16 cellular contexts compared by ENCODE assay signal in the genomic region with DNA sequence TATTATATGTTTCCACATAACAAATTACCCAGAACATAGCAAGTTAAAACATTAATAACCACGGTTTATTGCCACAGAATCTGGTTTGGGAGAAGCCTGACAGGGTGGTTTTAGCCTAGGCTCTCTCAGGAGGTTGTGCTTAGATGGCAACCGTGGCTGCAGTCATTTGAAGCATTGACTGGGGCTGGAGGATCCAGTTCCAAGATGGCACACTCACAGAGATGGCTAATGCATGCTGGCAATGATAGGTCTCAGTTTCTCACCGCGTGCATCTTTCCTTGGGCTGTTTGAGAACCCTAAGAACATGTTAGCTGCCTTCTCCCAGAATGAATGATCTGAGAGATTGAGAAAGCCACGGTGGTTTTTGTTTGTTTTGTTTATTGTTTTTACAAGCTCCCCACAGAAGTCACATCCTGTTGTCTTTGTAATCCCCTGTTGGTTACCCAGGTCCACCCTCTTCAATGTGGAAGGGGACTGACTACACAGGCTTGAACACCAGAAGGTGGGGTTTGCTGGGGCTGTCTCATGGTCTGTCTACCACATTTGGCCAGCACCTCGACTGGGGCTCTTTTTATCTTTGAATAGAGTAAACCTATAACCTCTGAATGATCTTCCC.
"Had no signal": no experiment of that assay in that cellular context is flagged by ENCODE, and none has a peak within 500 bp of the region (broad histone marks: within the 10 kb centered on the region; RNA-seq: fewer than 3 reads in every experiment).

No MANE protein-coding gene starts in this region.

- ATAC-seq: activated CD4-positive, alpha-beta T cell treated with anti-CD3 and anti-CD28 coated beads for 36 hours; left lung; mucosa of descending colon; naive thymus-derived CD4-positive, alpha-beta T cell; pancreas had no signal

- H3K9me3 ChIP-seq: esophagus squamous epithelium, left lung, mucosa of descending colon, pancreas, thoracic aorta had no signal

- H3K27ac Mint-ChIP-seq: activated CD4-positive, alpha-beta T cell treated with anti-CD3 and anti-CD28 coated beads for 36 hours had no signal

- H3K4me3 Mint-ChIP-seq: activated CD4-positive, alpha-beta T cell treated with anti-CD3 and anti-CD28 coated beads for 36 hours had no signal

- H3K27ac ChIP-seq: esophagus squamous epithelium, left lung, pancreas, thoracic aorta had no signal

- H3K27me3 ChIP-seq: left lung, pancreas had no signal

- DNase-seq: activated CD4-positive, alpha-beta T cell treated with anti-CD3 and anti-CD28 coated beads for 36 hours; activated naive CD4-positive, alpha-beta T cell treated with Interleukin-2 at 50 U/mL for 16 hours; aorta; cortex of kidney; effector CD4-positive, alpha-beta T cell; esophagus squamous epithelium; hippocampal formation; left lung; mucosa of descending colon; naive thymus-derived CD4-positive, alpha-beta T cell; pancreas; stimulated activated CD4-positive, alpha-beta T cell treated with anti-CD3 and anti-CD28 coated beads, Interleukin-12 subunit alpha, Interleukin-12 subunit beta, amount 100 ng/mL, for 4 hours; stimulated activated CD4-positive, alpha-beta T cell treated with anti-CD3 and anti-CD28 coated beads, Interleukin-2, amount 100 ng/mL, for 24 hours had no signal

- FAIRE-seq: endothelial cell of umbilical vein, keratinocyte, pancreas had no signal

- H3K4me3 ChIP-seq: esophagus squamous epithelium, left lung, mucosa of descending colon, pancreas, thoracic aorta had no signal

- H3K9me3 Mint-ChIP-seq: naive thymus-derived CD4-positive, alpha-beta T cell had no signal

- H3K36me3 ChIP-seq: esophagus squamous epithelium, left lung, pancreas, thoracic aorta had no signal

- H3K4me1 ChIP-seq: esophagus squamous epithelium, left lung, pancreas had no signal
